In genomic region chr5:34977934-34978616, GRCh38 we compare ENCODE assay signal across 13 cellular contexts. TPM values are rescaled to one million over a fixed set of nuclear protein-coding genes. Genes with fewer than 3 reads are reported as not detected.
DNase-seq lines count a peak whose midpoint lies in the region; ATAC-seq and TF ChIP-seq lines count a peak whose summit lies in the region.
"Had no signal": no experiment of that assay in that cellular context is flagged by ENCODE, and none has a peak within 500 bp of the region (broad histone marks: within the 10 kb centered on the region; RNA-seq: fewer than 3 reads in every experiment).

No MANE protein-coding gene starts in this region.

- TF ChIP-seq CTCF in transverse colon (IDR thresholded peaks at IDR 0.05), result no peak

- H3K27me3 ChIP-seq in transverse colon, result no peaks in the 10 kb centered on the region

- no peak overlapping the region for H3K4me3 ChIP-seq in transverse colon
- H3K4me3 ChIP-seq: A549, thoracic aorta had no signal

- H3K36me3 ChIP-seq in transverse colon, result no peaks in the 10 kb centered on the region
- H3K36me3 ChIP-seq: thoracic aorta had no signal

- TF ChIP-seq EP300 in transverse colon (IDR thresholded peaks at IDR 0.05; ENCODE audit: low read depth), result no peak

- H3K4me1 ChIP-seq in transverse colon, result no peaks in the 10 kb centered on the region
- H3K4me1 ChIP-seq: A549 had no signal

- ATAC-seq in GM18498 (IDR thresholded peaks at IDR 0.05; ENCODE audit: unreplicated experiment) (peak; percentile 87), GM19463 (IDR thresholded peaks at IDR 0.05; ENCODE audit: unreplicated experiment) (peak; percentile 88), HG02840 (IDR thresholded peaks at IDR 0.05; ENCODE audit: low FRiP score, unreplicated experiment) (peak; percentile 70), HG03432 (IDR thresholded peaks at IDR 0.05; ENCODE audit: unreplicated experiment) (peak; percentile 94)
- ATAC-seq: A549 had no signal

- no peak overlapping the region for H3K27ac ChIP-seq in transverse colon
- H3K27ac ChIP-seq: A549, thoracic aorta had no signal

- TF ChIP-seq POLR2A in transverse colon (IDR thresholded peaks at IDR 0.05), result no peak

- H3K9me3 ChIP-seq in transverse colon, result no peaks in the 10 kb centered on the region
- H3K9me3 ChIP-seq: A549, thoracic aorta had no signal

- in situ Hi-C loops in transverse colon (cut with MboI; ENCODE audit: low pct_ligation_motif_present in 1 of 4, low pct_unique_long_range_greater_than_20kb in 1 of 4, low sequenced_read_pairs in 3 of 4), result no loop called here

- no peak for DNase-seq in activated effector memory CD4-positive, alpha-beta T cell treated with anti-CD3 and anti-CD28 coated beads, Interleukin-2, amount 50 U/mL, for 16 hours
- no peak for DNase-seq in transverse colon
- no peak for DNase-seq in activated CD8-positive, alpha-beta memory T cell treated with anti-CD3 and anti-CD28 coated beads, Interleukin-2, amount 50 U/mL, for 4 hours
- no peak for DNase-seq in NCI-H345 (lab: John Stamatoyannopoulos, UW)
- DNase-seq: activated CD4-positive, CD25-positive, alpha-beta regulatory T cell treated with anti-CD3 and anti-CD28 coated beads, Interleukin-2, amount 50 U/mL, for 72 hours; activated T-cell treated with anti-CD3 and anti-CD28 coated beads, Interleukin-2, amount 50 U/mL, for 24 hours; hippocampal formation had no signal

- intact Hi-C loops in transverse colon (cut with DNase I; ENCODE audit: low total_unique reads), result no loop called here

- WGBS in transverse colon (ENCODE audit: low coverage in 1 of 2), 2 donors, result 83 to 88% methylated on average over 1 to 2 of the region's 2 CpGs

RNA-seq across cellular contexts. Expression of gene DNAJC21, which starts 48.7 kb away (rescaled TPM):
- 10 to 100 TPM; 12.7 to 34.8 (median 26.6) TPM for total RNA-seq in transverse colon
